In the genomic region with DNA sequence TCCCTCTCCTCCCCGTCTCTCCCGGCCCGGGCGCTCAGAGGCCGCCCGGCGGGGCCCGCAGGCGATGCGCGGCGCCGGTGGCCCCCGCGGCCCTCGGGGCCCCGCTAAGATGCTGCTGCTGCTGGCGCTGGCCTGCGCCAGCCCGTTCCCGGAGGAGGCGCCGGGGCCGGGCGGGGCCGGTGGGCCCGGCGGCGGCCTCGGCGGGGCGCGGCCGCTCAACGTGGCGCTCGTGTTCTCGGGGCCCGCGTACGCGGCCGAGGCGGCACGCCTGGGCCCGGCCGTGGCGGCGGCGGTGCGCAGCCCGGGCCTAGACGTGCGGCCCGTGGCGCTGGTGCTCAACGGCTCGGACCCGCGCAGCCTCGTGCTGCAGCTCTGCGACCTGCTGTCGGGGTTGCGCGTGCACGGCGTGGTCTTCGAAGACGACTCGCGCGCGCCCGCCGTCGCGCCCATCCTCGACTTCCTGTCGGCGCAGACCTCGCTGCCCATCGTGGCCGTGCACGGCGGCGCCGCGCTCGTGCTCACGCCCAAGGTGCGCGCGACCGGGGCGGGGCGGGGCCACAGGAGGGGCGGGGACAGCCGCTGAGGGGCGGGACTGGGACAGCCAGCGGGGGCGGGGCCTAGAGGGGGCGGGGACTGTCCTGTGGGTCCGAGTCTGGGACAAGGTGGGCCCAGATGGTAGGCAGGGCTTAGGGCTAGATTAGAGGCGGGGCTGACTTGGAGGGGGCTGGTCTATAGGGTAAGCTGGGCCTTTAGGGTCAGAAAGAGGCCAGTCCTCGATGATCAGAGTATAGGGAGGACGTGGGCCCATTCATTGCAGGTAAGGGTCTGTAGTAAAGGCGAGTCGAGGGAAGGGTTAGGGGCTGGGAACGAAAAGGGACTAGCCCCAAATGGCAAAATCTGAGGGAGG, we compare ENCODE assay signal across 1 cellular context.
A peak's percentile ranks its signal among the peaks of the same experiment; 100 is the strongest.
TF ChIP-seq lines count a peak whose summit lies in the region.

No MANE protein-coding gene starts in this region.

TF ChIP-seq in K562, 482 proteins besides CTCF, POLR2A, EP300 and RAD21 (continued from another document and continues in another):
- TF ChIP-seq, protein P1, sequence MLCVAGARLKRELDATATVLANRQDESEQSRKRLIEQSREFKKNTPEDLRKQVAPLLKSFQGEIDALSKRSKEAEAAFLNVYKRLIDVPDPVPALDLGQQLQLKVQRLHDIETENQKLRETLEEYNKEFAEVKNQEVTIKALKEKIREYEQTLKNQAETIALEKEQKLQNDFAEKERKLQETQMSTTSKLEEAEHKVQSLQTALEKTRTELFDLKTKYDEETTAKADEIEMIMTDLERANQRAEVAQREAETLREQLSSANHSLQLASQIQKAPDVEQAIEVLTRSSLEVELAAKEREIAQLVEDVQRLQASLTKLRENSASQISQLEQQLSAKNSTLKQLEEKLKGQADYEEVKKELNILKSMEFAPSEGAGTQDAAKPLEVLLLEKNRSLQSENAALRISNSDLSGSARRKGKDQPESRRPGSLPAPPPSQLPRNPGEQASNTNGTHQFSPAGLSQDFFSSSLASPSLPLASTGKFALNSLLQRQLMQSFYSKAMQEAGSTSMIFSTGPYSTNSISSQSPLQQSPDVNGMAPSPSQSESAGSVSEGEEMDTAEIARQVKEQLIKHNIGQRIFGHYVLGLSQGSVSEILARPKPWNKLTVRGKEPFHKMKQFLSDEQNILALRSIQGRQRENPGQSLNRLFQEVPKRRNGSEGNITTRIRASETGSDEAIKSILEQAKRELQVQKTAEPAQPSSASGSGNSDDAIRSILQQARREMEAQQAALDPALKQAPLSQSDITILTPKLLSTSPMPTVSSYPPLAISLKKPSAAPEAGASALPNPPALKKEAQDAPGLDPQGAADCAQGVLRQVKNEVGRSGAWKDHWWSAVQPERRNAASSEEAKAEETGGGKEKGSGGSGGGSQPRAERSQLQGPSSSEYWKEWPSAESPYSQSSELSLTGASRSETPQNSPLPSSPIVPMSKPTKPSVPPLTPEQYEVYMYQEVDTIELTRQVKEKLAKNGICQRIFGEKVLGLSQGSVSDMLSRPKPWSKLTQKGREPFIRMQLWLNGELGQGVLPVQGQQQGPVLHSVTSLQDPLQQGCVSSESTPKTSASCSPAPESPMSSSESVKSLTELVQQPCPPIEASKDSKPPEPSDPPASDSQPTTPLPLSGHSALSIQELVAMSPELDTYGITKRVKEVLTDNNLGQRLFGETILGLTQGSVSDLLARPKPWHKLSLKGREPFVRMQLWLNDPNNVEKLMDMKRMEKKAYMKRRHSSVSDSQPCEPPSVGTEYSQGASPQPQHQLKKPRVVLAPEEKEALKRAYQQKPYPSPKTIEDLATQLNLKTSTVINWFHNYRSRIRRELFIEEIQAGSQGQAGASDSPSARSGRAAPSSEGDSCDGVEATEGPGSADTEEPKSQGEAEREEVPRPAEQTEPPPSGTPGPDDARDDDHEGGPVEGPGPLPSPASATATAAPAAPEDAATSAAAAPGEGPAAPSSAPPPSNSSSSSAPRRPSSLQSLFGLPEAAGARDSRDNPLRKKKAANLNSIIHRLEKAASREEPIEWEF (CRISPR knock-in tag; IDR thresholded peaks at IDR 0.05), result peak; percentile 20; the same call in 1 of the 2 replicates
- TF ChIP-seq SPI1 (IDR thresholded peaks at IDR 0.05; ENCODE audit: borderline replicate concordance, low read depth, low read length) (0 out of 2 replicates have a peak, but pooled peaks have one; percentile 33), ESRRA (IDR thresholded peaks at IDR 0.05; ENCODE audit: borderline replicate concordance, low read depth) (no peak), ZNF217 (CRISPR knock-in tag; IDR thresholded peaks at IDR 0.05) (no peak), MLX (CRISPR knock-in tag; conservative IDR thresholded peaks at IDR 0.05) (no peak), TARDBP (IDR thresholded peaks at IDR 0.05) (no peak), ZNF518B (CRISPR knock-in tag; IDR thresholded peaks at IDR 0.05) (no peak), AFF4 (CRISPR knock-in tag; IDR thresholded peaks at IDR 0.05) (peak; percentile 81; the same call in 1 of the 2 replicates), HDAC2 (IDR thresholded peaks at IDR 0.05) (no peak), TAF15 (IDR thresholded peaks at IDR 0.05; ENCODE audit: low read depth, low read length) (no peak), BCL6 (CRISPR knock-in tag; IDR thresholded peaks at IDR 0.05) (no peak; the same call in 1 of the 2 replicates), PREB (CRISPR knock-in tag; IDR thresholded peaks at IDR 0.05) (0 out of 2 replicates have a peak, but pooled peaks have one; percentile 66), NR2F6 (CRISPR knock-in tag; IDR thresholded peaks at IDR 0.05) (peak; percentile 37; the same call in 1 of the 2 replicates), MLLT1 (IDR thresholded peaks at IDR 0.05) (peak; percentile 61 to 72; a peak in 2 of 4 replicates), E2F1 (CRISPR knock-in tag; IDR thresholded peaks at IDR 0.05) (0 out of 2 replicates have a peak, but pooled peaks have one; percentile 37), PCBP2 (IDR thresholded peaks at IDR 0.05; ENCODE audit: low read depth, low read length, poor library complexity, severe bottlenecking) (no peak), KAT2B (IDR thresholded peaks at IDR 0.05; ENCODE audit: low read depth, low read length) (no peak), SMARCA5 (IDR thresholded peaks at IDR 0.05) (no peak), ZNF121 (CRISPR knock-in tag; conservative IDR thresholded peaks at IDR 0.05) (no peak), ZNF75A (CRISPR knock-in tag; IDR thresholded peaks at IDR 0.05) (no peak), JUND (IDR thresholded peaks at IDR 0.05; ENCODE audit: borderline replicate concordance, low read depth, low read length) (0 out of 2 replicates have a peak, but pooled peaks have one; percentile 10), JUND (tag; IDR thresholded peaks at IDR 0.05; ENCODE audit: borderline replicate concordance, low read depth, low read length) (no peak; the same call in 2 of the 3 replicates), ZNF232 (CRISPR knock-in tag; IDR thresholded peaks at IDR 0.05) (no peak), KAT7 (CRISPR knock-in tag; IDR thresholded peaks at IDR 0.05; ENCODE audit: borderline replicate concordance) (peak; percentile 12; the same call in 1 of the 2 replicates), VEZF1 (CRISPR knock-in tag; IDR thresholded peaks at IDR 0.05) (peak; percentile 78), NCOR1 (IDR thresholded peaks at IDR 0.05) (no peak), FOXP1 (CRISPR knock-in tag; IDR thresholded peaks at IDR 0.05) (peak; percentile 19; the same call in 1 of the 2 replicates), CBFA2T2 (conservative IDR thresholded peaks at IDR 0.05) (no peak)
- TF ChIP-seq, protein P2, sequence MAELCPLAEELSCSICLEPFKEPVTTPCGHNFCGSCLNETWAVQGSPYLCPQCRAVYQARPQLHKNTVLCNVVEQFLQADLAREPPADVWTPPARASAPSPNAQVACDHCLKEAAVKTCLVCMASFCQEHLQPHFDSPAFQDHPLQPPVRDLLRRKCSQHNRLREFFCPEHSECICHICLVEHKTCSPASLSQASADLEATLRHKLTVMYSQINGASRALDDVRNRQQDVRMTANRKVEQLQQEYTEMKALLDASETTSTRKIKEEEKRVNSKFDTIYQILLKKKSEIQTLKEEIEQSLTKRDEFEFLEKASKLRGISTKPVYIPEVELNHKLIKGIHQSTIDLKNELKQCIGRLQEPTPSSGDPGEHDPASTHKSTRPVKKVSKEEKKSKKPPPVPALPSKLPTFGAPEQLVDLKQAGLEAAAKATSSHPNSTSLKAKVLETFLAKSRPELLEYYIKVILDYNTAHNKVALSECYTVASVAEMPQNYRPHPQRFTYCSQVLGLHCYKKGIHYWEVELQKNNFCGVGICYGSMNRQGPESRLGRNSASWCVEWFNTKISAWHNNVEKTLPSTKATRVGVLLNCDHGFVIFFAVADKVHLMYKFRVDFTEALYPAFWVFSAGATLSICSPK (IDR thresholded peaks at IDR 0.05; ENCODE audit: borderline replicate concordance), result no peak
